10 cellular contexts compared by ENCODE assay signal in the genomic region with DNA sequence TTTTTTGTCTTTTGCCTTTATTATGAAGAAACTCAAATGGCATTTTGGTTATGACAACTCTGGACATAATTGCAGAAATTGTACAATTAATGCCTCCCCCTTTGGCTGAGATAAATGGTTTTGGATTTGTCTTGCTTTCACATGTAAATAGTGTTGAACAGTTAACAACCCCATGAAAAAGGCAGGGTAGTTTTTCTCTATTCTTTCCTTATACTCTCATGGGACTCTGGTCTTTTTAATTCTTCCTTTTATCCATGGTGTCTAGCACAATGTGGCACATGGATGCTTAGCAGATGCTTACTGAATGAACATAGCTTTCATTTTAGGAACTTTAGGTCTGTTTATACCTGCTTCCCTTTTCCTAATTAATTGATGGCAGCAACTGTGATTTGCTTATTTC.
A peak's percentile ranks its signal among the peaks of the same experiment; 100 is the strongest.
DNase-seq lines count a peak whose midpoint lies in the region; ATAC-seq and TF ChIP-seq lines count a peak whose summit lies in the region.
"Had no signal": no experiment of that assay in that cellular context is flagged by ENCODE, and none has a peak within 500 bp of the region (broad histone marks: within the 10 kb centered on the region; RNA-seq: fewer than 3 reads in every experiment).

No MANE protein-coding gene starts in this region.

- H3K9me3 ChIP-seq in BLaER1 (peaks cover 5% of the 10 kb centered on the region), neutrophil (no peaks in the 10 kb centered on the region)

- peaks cover 46% of the 10 kb centered on the region for H3K4me1 ChIP-seq in BLaER1
- H3K4me1 ChIP-seq in KMS-11 (ENCODE audit: low read depth, poor library complexity, severe bottlenecking), result peaks cover 46% of the 10 kb centered on the region
- H3K4me1 ChIP-seq in neutrophil (ENCODE audit: control insufficient read depth in 1 of 2, insufficient read depth in 1 of 2, low read depth in 1 of 2, low read length in 1 of 2), result peaks cover 5 to 15% of the 10 kb centered on the region in 2 experiments

- peaks cover 0 to 8% (median 5%) of the 10 kb centered on the region in 5 experiments for H3K9me3 Mint-ChIP-seq in brain

- DNase-seq in Ammon's horn (ENCODE audit: low spot score) (no peak), COLO668 (lab: John Stamatoyannopoulos, UW; ENCODE audit: unreplicated experiment) (no peak)
- DNase-seq: activated CD8-positive, alpha-beta memory T cell treated with anti-CD3 and anti-CD28 coated beads, Interleukin-2, amount 50 U/mL, for 48 hours; DND-41 had no signal

- H3K4me3 Mint-ChIP-seq in brain, result peak overlapping the region; percentile 2 to 64 (median 42)

- H3K36me3 ChIP-seq in BLaER1, result peaks cover 11% of the 10 kb centered on the region
- H3K36me3 ChIP-seq in KMS-11 (ENCODE audit: insufficient read depth), result no peaks in the 10 kb centered on the region
- no peaks in the 10 kb centered on the region for H3K36me3 ChIP-seq in neutrophil

- H3K27ac Mint-ChIP-seq in brain, result peak overlapping the region in 3 of 5 experiments; percentile 46 to 96 (median 89)

- no peak for ATAC-seq in GM18505 (IDR thresholded peaks at IDR 0.05; ENCODE audit: unreplicated experiment)
- ATAC-seq in GM21360 (IDR thresholded peaks at IDR 0.05; ENCODE audit: unreplicated experiment), result no peak

- no peak overlapping the region for H3K9ac ChIP-seq in BLaER1
- H3K9ac ChIP-seq in KMS-11, result no peak overlapping the region

- TF ChIP-seq CTCF in KMS-11 (conservative IDR thresholded peaks at IDR 0.05; ENCODE audit: low read depth, low read length) (no peak), brain (conservative IDR thresholded peaks at IDR 0.05) (no peak), neutrophil (IDR thresholded peaks at IDR 0.05) (no peak)

- no peak overlapping the region for H2AFZ ChIP-seq in KMS-11 (ENCODE audit: low read depth)

- H3K27ac ChIP-seq in BLaER1 (0 out of 2 replicates have a peak overlapping the region, but pooled peaks have one; percentile 35), KMS-11 (no peak overlapping the region), neutrophil (peak overlapping the region; percentile 21)

- peaks cover 78% of the 10 kb centered on the region for H3K4me1 Mint-ChIP-seq in brain

- peaks cover 11% of the 10 kb centered on the region for H3K36me3 Mint-ChIP-seq in brain

- H3K4me3 ChIP-seq in BLaER1 (no peak overlapping the region), KMS-11 (IDR thresholded peaks at IDR 0.05; ENCODE audit: insufficient read depth, low read depth, low read length) (no peak overlapping the region), neutrophil (ENCODE audit: low read depth in 1 of 2, low read length in 1 of 2) (no peak overlapping the region)

- 0 out of 2 replicates have a peak, but pooled peaks cover 20% of the 10 kb centered on the region for H4K20me1 ChIP-seq in BLaER1
- no peaks in the 10 kb centered on the region; the same call in 1 of the 2 replicates for H4K20me1 ChIP-seq in KMS-11 (ENCODE audit: insufficient read depth)

- H3K27me3 ChIP-seq in BLaER1 (no peaks in the 10 kb centered on the region), KMS-11 (ENCODE audit: insufficient read depth, low read depth) (no peaks in the 10 kb centered on the region), neutrophil (no peaks in the 10 kb centered on the region)

- H3K79me2 ChIP-seq in KMS-11 (ENCODE audit: insufficient read depth, low read depth), result peaks cover 57% of the 10 kb centered on the region

- H3K27me3 Mint-ChIP-seq in brain, result no peaks in the 10 kb centered on the region

- peak overlapping the region; percentile 64 for H3K4me2 ChIP-seq in BLaER1
- H3K4me2 ChIP-seq in KMS-11, result peak overlapping the region; percentile 95

- TF ChIP-seq POLR2A in GM18505 (IDR thresholded peaks at IDR 0.05; ENCODE audit: borderline replicate concordance, extremely low read depth, insufficient read depth, insufficient read length), result no peak
